ENCODE assay signal across 15 cellular contexts in genomic region chr3:99473321-99473751, GRCh38.
DNase-seq lines count a peak whose midpoint lies in the region; ATAC-seq and TF ChIP-seq lines count a peak whose summit lies in the region.
"Had no signal": no experiment of that assay in that cellular context is flagged by ENCODE, and none has a peak within 500 bp of the region (broad histone marks: within the 10 kb centered on the region; RNA-seq: fewer than 3 reads in every experiment).

No MANE protein-coding gene starts in this region.

- DNase-seq in AG09319 (ENCODE audit: extremely low read depth, low read depth) (peak; percentile 22), M059J (ENCODE audit: low read depth) (peak; percentile 58), chondrocyte (ENCODE audit: low spot score) (no peak), myocyte (ENCODE audit: low read depth) (peak; percentile 56), NCI-H2081 treated with DMSO at 0.1 percent for 48 hours (lab: John Stamatoyannopoulos, UW) (no peak)
- no peak for DNase-seq in NK-92 treated with Interleukin-12 subunit alpha and Interleukin-12 subunit beta, amount 100 ng/mL, for 24 hours (lab: John Stamatoyannopoulos, UW)
- no peak for DNase-seq in activated T-cell treated with anti-CD3 and anti-CD28 coated beads, Interleukin-2, amount 50 U/mL, for 24 hours
- DNase-seq: activated CD4-positive, alpha-beta T cell treated with anti-CD3 and anti-CD28 coated beads, Interleukin-2, amount 50 U/mL, for 48 hours; NCI-H1105 treated with DMSO at 0.1 percent for 48 hours; NCI-H446 treated with DMSO at 0.1 percent for 48 hours; stimulated activated CD4-positive, alpha-beta T cell treated with anti-CD3 and anti-CD28 coated beads, Interleukin-2, amount 100 ng/mL, for 24 hours had no signal

- TF ChIP-seq CTCF in AG09319 (IDR thresholded peaks at IDR 0.05; ENCODE audit: low read depth, low read length) (no peak), chondrocyte (IDR thresholded peaks at IDR 0.05) (no peak)

- H3K36me3 Mint-ChIP-seq in chondrocyte (ENCODE audit: low read depth) = peaks cover 23% of the 10 kb centered on the region
- H3K36me3 Mint-ChIP-seq in activated T-cell treated with anti-CD3 and anti-CD28 coated beads, Interleukin-2, amount 50 U/mL, for 24 hours (ENCODE audit: low read depth) = no peaks in the 10 kb centered on the region

- no peak for ATAC-seq in HG03280 (IDR thresholded peaks at IDR 0.05; ENCODE audit: unreplicated experiment)
- ATAC-seq: gastroesophageal sphincter had no signal

- peak overlapping the region; percentile 55 for H3K27ac Mint-ChIP-seq in chondrocyte (ENCODE audit: unreplicated experiment)
- no peak overlapping the region for H3K27ac Mint-ChIP-seq in activated T-cell treated with anti-CD3 and anti-CD28 coated beads, Interleukin-2, amount 50 U/mL, for 24 hours
- H3K27ac Mint-ChIP-seq: activated T-helper 1 cell treated with anti-CD3 and anti-CD28 coated beads, Interleukin-12 subunit alpha, Interleukin-12 subunit beta, Interleukin-2, Interleukin-4 antibody, amounts not matched to agents 30 ng/mL and 10 ng/mL and 1 ng/mL, durations not matched to agents 14 hours and 24 hours and 36 hours; B cell had no signal

- peaks cover 15% of the 10 kb centered on the region for H3K9me3 Mint-ChIP-seq in chondrocyte (ENCODE audit: low read depth)
- peaks cover under 1% of the 10 kb centered on the region for H3K9me3 Mint-ChIP-seq in activated T-cell treated with anti-CD3 and anti-CD28 coated beads, Interleukin-2, amount 50 U/mL, for 24 hours
- H3K9me3 Mint-ChIP-seq: activated T-helper 1 cell treated with anti-CD3 and anti-CD28 coated beads, Interleukin-12 subunit alpha, Interleukin-12 subunit beta, Interleukin-2, Interleukin-4 antibody, amounts not matched to agents 30 ng/mL and 10 ng/mL and 1 ng/mL, durations not matched to agents 14 hours and 24 hours and 36 hours had no signal

- no peaks in the 10 kb centered on the region for H3K27me3 Mint-ChIP-seq in chondrocyte (ENCODE audit: low read depth)
- H3K27me3 Mint-ChIP-seq in activated T-cell treated with anti-CD3 and anti-CD28 coated beads, Interleukin-2, amount 50 U/mL, for 24 hours = no peaks in the 10 kb centered on the region
- H3K27me3 Mint-ChIP-seq: B cell had no signal

- H3K4me1 Mint-ChIP-seq in chondrocyte (ENCODE audit: low read depth) = peaks cover 75% of the 10 kb centered on the region
- no peaks in the 10 kb centered on the region for H3K4me1 Mint-ChIP-seq in activated T-cell treated with anti-CD3 and anti-CD28 coated beads, Interleukin-2, amount 50 U/mL, for 24 hours (ENCODE audit: low read depth)
- H3K4me1 Mint-ChIP-seq: B cell had no signal

- no peak overlapping the region for H3K4me3 Mint-ChIP-seq in chondrocyte (ENCODE audit: unreplicated experiment)
- no peak overlapping the region for H3K4me3 Mint-ChIP-seq in activated T-cell treated with anti-CD3 and anti-CD28 coated beads, Interleukin-2, amount 50 U/mL, for 24 hours
- H3K4me3 Mint-ChIP-seq: activated T-helper 1 cell treated with anti-CD3 and anti-CD28 coated beads, Interleukin-12 subunit alpha, Interleukin-12 subunit beta, Interleukin-2, Interleukin-4 antibody, amounts not matched to agents 30 ng/mL and 10 ng/mL and 1 ng/mL, durations not matched to agents 14 hours and 24 hours and 36 hours; B cell had no signal

Comparison
In these comparisons a context has a peak if more than half of its experiments do, and no peak if none do; other contexts are left out.
1. DNase-seq: peak in AG09319 (single experiment), M059J (single experiment) and myocyte (single experiment); none in chondrocyte (single experiment), NK-92 treated with Interleukin-12 subunit alpha and Interleukin-12 subunit beta, amount 100 ng/mL, for 24 hours (single experiment), NCI-H2081 treated with DMSO at 0.1 percent for 48 hours (single experiment) and activated T-cell treated with anti-CD3 and anti-CD28 coated beads, Interleukin-2, amount 50 U/mL, for 24 hours (single experiment).